In the genomic region with DNA sequence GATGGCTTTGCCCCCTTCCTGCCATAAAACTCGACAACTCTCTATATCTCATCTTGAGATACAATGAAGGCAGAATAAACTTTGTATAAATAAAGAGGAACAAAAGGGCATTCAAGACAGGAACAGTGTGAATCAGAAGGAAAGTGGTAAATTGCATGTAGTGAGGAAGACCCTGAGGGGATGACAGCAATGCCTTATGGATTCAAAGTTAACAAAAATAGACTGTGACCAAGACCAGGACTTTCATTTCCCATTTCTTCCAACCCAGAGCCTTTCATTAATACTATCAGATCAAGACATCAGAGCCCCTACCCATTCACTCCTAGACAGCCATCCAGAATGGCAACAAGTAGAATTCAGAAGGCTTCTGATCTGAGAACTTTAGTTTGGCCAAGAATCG, we compare ENCODE assay signal across 23 cellular contexts.
"Had no signal": no experiment of that assay in that cellular context is flagged by ENCODE, and none has a peak within 500 bp of the region (broad histone marks: within the 10 kb centered on the region; RNA-seq: fewer than 3 reads in every experiment).

No MANE protein-coding gene starts in this region.

- H3K27ac ChIP-seq: colonic mucosa, dorsolateral prefrontal cortex, esophagus muscularis mucosa, gastroesophageal sphincter, heart left ventricle, ovary, psoas muscle, right atrium auricular region, spleen, upper lobe of left lung had no signal

- H3K36me3 ChIP-seq: colonic mucosa, esophagus muscularis mucosa, gastroesophageal sphincter, heart left ventricle, ovary, right atrium auricular region, spleen, upper lobe of left lung had no signal

- H3K9me3 ChIP-seq: colonic mucosa, esophagus muscularis mucosa, gastroesophageal sphincter, ovary, right atrium auricular region had no signal

- H3K4me1 ChIP-seq: colonic mucosa, esophagus muscularis mucosa, gastroesophageal sphincter, heart left ventricle, psoas muscle, right atrium auricular region, spleen, upper lobe of left lung had no signal

- DNase-seq: activated CD4-positive, alpha-beta T cell treated with anti-CD3 and anti-CD28 coated beads for 4 hours; activated CD4-positive, alpha-beta T cell treated with anti-CD3 and anti-CD28 coated beads, Interleukin-2, amount 50 U/mL, for 48 hours; activated CD4-positive, CD25-positive, alpha-beta regulatory T cell; activated CD8-positive, alpha-beta memory T cell treated with anti-CD3 and anti-CD28 coated beads, Interleukin-2, amount 50 U/mL, for 48 hours; activated naive CD4-positive, alpha-beta T cell treated with Interleukin-2 at 50 U/mL for 16 hours; activated naive CD8-positive, alpha-beta T cell treated with anti-CD3 and anti-CD28 coated beads, Interleukin-2, amount 10 ng/mL, durations not matched to agents 7 days and 5 days; activated T-cell treated with anti-CD3 and anti-CD28 coated beads, Interleukin-2, amount 50 U/mL, for 4 hours; amygdala; colonic mucosa; dorsolateral prefrontal cortex; effector memory CD8-positive, alpha-beta T cell; heart left ventricle; left ventricle myocardium superior; mammary epithelial cell; ovary; psoas muscle; spleen; stimulated activated CD4-positive, alpha-beta T cell treated with anti-CD3 and anti-CD28 coated beads, Interleukin-4, amount 100 ng/mL, for 1 hour; stimulated activated naive CD8-positive, alpha-beta T cell treated with anti-CD3 and anti-CD28 coated beads, Interleukin-15, Interleukin-2, amounts not matched to agents 100 U/mL and 50 U/mL, for 24 hours; upper lobe of left lung had no signal

- H3K4me3 ChIP-seq: colonic mucosa, dorsolateral prefrontal cortex, esophagus muscularis mucosa, gastroesophageal sphincter, heart left ventricle, ovary, psoas muscle, right atrium auricular region, spleen, upper lobe of left lung had no signal

- H3K27me3 ChIP-seq: colonic mucosa, dorsolateral prefrontal cortex, esophagus muscularis mucosa, gastroesophageal sphincter, heart left ventricle, ovary, right atrium auricular region, spleen, upper lobe of left lung had no signal

- ATAC-seq: activated T-cell treated with anti-CD3 and anti-CD28 coated beads, Interleukin-2, amount 50 U/mL, for 4 hours; effector memory CD8-positive, alpha-beta T cell; gastroesophageal sphincter; heart left ventricle; left ventricle myocardium superior; psoas muscle; stimulated activated naive CD8-positive, alpha-beta T cell treated with anti-CD3 and anti-CD28 coated beads, Interleukin-15, Interleukin-2, amounts not matched to agents 100 U/mL and 50 U/mL, for 24 hours had no signal
